In the genomic region with DNA sequence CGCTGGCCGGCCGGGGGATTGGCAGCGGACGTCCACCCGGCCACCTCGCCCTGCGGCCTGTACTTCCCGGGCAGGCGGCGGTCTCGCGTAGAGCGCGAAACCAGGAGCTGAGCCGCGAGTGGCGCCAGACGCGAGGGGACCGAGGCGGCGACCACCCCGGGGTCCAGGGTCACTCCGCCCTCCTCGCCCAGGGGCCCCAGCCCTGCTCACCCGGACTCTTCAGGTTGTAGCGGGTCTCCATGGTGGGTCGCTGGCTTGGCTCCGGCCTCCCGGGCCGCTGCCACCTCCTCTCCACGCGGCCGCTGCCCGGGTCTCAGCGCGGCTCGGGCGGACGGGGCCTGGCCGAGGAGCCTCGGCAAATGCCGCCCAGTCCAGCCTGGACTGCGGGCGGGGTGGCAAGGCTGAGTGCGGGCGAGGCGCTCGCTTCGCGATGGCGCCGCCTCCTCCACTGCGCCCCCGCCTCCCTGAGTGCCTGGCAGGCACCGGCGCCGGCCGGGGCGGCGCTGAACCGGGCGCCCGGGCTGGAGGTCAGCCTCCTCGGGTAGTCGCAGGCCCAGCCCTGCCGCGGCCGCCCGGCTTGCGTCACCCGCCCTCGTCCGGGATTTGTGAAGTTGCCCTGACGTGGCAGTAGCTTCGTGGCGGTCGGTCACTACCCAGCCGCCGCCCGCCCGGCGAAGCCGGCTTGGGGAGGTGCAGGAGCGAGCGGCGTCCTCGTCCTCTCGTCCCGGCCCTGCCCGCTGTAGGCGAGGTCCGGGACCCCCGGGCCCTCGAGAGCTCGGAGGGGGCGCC, we compare ENCODE assay signal across 1 cellular context.
TF ChIP-seq lines count a peak whose summit lies in the region.

UBE2J1 (minus strand) TSS at position 394 of the 789 bp plus-strand sequence; CDS start at position 241, 153 bp downstream.

TF ChIP-seq in K562, 482 proteins besides CTCF, POLR2A, EP300 and RAD21 (continued from another document and continues in another):
- TF ChIP-seq, protein P1, sequence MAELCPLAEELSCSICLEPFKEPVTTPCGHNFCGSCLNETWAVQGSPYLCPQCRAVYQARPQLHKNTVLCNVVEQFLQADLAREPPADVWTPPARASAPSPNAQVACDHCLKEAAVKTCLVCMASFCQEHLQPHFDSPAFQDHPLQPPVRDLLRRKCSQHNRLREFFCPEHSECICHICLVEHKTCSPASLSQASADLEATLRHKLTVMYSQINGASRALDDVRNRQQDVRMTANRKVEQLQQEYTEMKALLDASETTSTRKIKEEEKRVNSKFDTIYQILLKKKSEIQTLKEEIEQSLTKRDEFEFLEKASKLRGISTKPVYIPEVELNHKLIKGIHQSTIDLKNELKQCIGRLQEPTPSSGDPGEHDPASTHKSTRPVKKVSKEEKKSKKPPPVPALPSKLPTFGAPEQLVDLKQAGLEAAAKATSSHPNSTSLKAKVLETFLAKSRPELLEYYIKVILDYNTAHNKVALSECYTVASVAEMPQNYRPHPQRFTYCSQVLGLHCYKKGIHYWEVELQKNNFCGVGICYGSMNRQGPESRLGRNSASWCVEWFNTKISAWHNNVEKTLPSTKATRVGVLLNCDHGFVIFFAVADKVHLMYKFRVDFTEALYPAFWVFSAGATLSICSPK (IDR thresholded peaks at IDR 0.05; ENCODE audit: borderline replicate concordance): no peak
- TF ChIP-seq ZNF280B (CRISPR knock-in tag; IDR thresholded peaks at IDR 0.05) (no peak), CBX2 (IDR thresholded peaks at IDR 0.05; ENCODE audit: insufficient read depth, low read length, poor library complexity, severe bottlenecking) (no peak), TAF9B (IDR thresholded peaks at IDR 0.05; ENCODE audit: partially characterized antibody) (no peak), KDM2B (CRISPR knock-in tag; IDR thresholded peaks at IDR 0.05) (no peak), ARID3B (CRISPR knock-in tag; IDR thresholded peaks at IDR 0.05; ENCODE audit: borderline replicate concordance) (no peak), HDAC1 (IDR thresholded peaks at IDR 0.05) (peak in 1 of 2 experiments; percentile 40; a peak in 1 of 4 replicates), DACH1 (IDR thresholded peaks at IDR 0.05; ENCODE audit: partially characterized antibody) (no peak), NCOA4 (IDR thresholded peaks at IDR 0.05; ENCODE audit: partially characterized antibody) (no peak), PHB (CRISPR knock-in tag; IDR thresholded peaks at IDR 0.05) (no peak; the same call in 1 of the 2 replicates), FOXK2 (conservative IDR thresholded peaks at IDR 0.05 in 1 of 2, IDR thresholded peaks at IDR 0.05 in 1 of 2; ENCODE audit: low read depth in 2 of 2) (no peak), BACH1 (tag; IDR thresholded peaks at IDR 0.05) (no peak), ZNF518B (CRISPR knock-in tag; IDR thresholded peaks at IDR 0.05) (no peak), BRF1 (IDR thresholded peaks at IDR 0.05; ENCODE audit: borderline replicate concordance, extremely low read depth, insufficient read length) (no peak), SNRNP70 (optimal IDR thresholded peaks at IDR 0.05; ENCODE audit: low read depth, low read length) (no peak), BRD9 (IDR thresholded peaks at IDR 0.05; ENCODE audit: low read depth, partially characterized antibody) (no peak), HMG20A (CRISPR knock-in tag; conservative IDR thresholded peaks at IDR 0.05) (no peak), ARID4B (CRISPR knock-in tag; IDR thresholded peaks at IDR 0.05) (0 out of 2 replicates have a peak, but pooled peaks have one; percentile 46), NRF1 (conservative IDR thresholded peaks at IDR 0.05 in 1 of 2, IDR thresholded peaks at IDR 0.05 in 1 of 2) (peak; percentile 73 to 75; a peak in 2 of 4 replicates), STAG1 (CRISPR knock-in tag; IDR thresholded peaks at IDR 0.05; ENCODE audit: borderline replicate concordance) (peak; percentile 39), ZNF232 (CRISPR knock-in tag; IDR thresholded peaks at IDR 0.05) (peak; percentile 20; the same call in 1 of the 2 replicates), ZC3H4 (CRISPR knock-in tag; IDR thresholded peaks at IDR 0.05; ENCODE audit: borderline replicate concordance) (no peak), ZBTB1 (CRISPR knock-in tag; IDR thresholded peaks at IDR 0.05; ENCODE audit: borderline replicate concordance, low read depth) (no peak), RB1 (IDR thresholded peaks at IDR 0.05; ENCODE audit: low read depth) (0 out of 2 replicates have a peak, but pooled peaks have one; percentile 50), RNF219 (CRISPR knock-in tag; IDR thresholded peaks at IDR 0.05) (no peak), ZNF274 (IDR thresholded peaks at IDR 0.05; ENCODE audit: borderline replicate concordance, low read depth, low read length) (no peak), HDAC8 (tag; IDR thresholded peaks at IDR 0.05) (no peak), YY1 (IDR thresholded peaks at IDR 0.05; ENCODE audit: borderline replicate concordance in 1 of 3, control insufficient read depth in 1 of 3, extremely low read depth in 1 of 3, insufficient read depth in 3 of 3, insufficient read length in 1 of 3, insufficient replicate concordance in 2 of 3, low read depth in 1 of 3, low read length in 2 of 3) (peak in 2 of 3 experiments; percentile 81 to 89), GABPA (tag; conservative IDR thresholded peaks at IDR 0.05; ENCODE audit: low read depth) (no peak; the same call in 1 of the 2 replicates), THRB (CRISPR knock-in tag; conservative IDR thresholded peaks at IDR 0.05) (no peak), ZNF212 (CRISPR knock-in tag; IDR thresholded peaks at IDR 0.05) (no peak), ZNF175 (CRISPR knock-in tag; IDR thresholded peaks at IDR 0.05; ENCODE audit: low read depth) (peak; percentile 68; the same call in 1 of the 2 replicates)
- TF ChIP-seq, protein P2, sequence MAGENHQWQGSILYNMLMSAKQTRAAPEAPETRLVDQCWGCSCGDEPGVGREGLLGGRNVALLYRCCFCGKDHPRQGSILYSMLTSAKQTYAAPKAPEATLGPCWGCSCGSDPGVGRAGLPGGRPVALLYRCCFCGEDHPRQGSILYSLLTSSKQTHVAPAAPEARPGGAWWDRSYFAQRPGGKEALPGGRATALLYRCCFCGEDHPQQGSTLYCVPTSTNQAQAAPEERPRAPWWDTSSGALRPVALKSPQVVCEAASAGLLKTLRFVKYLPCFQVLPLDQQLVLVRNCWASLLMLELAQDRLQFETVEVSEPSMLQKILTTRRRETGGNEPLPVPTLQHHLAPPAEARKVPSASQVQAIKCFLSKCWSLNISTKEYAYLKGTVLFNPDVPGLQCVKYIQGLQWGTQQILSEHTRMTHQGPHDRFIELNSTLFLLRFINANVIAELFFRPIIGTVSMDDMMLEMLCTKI (IDR thresholded peaks at IDR 0.05; ENCODE audit: partially characterized antibody): no peak
- TF ChIP-seq, protein P3, sequence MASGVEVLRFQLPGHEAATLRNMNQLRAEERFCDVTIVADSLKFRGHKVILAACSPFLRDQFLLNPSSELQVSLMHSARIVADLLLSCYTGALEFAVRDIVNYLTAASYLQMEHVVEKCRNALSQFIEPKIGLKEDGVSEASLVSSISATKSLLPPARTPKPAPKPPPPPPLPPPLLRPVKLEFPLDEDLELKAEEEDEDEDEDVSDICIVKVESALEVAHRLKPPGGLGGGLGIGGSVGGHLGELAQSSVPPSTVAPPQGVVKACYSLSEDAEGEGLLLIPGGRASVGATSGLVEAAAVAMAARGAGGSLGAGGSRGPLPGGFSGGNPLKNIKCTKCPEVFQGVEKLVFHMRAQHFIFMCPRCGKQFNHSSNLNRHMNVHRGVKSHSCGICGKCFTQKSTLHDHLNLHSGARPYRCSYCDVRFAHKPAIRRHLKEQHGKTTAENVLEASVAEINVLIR (CRISPR knock-in tag; IDR thresholded peaks at IDR 0.05): peak; percentile 26; the same call in 1 of the 2 replicates
